Comparison of ENCODE assay signal across 7 cellular contexts in the genomic region with DNA sequence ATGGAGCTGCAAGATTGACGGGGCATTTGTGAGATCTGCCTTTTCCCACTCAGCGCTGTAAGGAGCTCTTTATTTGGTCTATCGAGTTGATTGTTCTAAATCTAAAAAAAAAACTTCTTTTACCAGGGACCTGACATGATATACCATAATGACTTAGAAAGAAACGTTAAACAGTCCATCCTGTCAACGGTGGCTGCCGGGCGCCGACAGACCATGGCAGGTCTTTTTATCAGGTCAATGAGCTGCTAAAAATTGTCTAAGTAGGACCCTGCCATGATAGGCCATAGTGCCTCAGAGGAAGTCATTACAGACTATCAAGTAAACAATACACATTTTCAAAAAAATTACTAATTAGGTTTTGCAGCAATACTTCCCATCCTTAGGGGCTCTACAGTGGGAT.
"Had no signal": no experiment of that assay in that cellular context is flagged by ENCODE, and none has a peak within 500 bp of the region (broad histone marks: within the 10 kb centered on the region; RNA-seq: fewer than 3 reads in every experiment).

No MANE protein-coding gene starts in this region.

- H3K27ac Mint-ChIP-seq: IgD-negative memory B cell had no signal

- ATAC-seq: HepG2, K562 had no signal

- FAIRE-seq: HepG2, HTR-8/SVneo, K562 had no signal

- H3K4me3 ChIP-seq: K562 had no signal

- H3K9me3 Mint-ChIP-seq: IgD-negative memory B cell had no signal

- H3K27ac ChIP-seq: HL-60 had no signal

- H3K27me3 Mint-ChIP-seq: IgD-negative memory B cell had no signal

- DNase-seq: IMR-90, KBM-7 had no signal

- H3K4me3 Mint-ChIP-seq: IgD-negative memory B cell had no signal

- H3K4me1 Mint-ChIP-seq: IgD-negative memory B cell had no signal
